ENCODE assay signal across 1 cellular context in genomic region chr5:1801061-1801953, GRCh38.
TF ChIP-seq lines count a peak whose summit lies in the region.

TSS of gene NDUFS6 (plus strand) at chr5:1801407. CDS start at chr5:1801418, 11 bp downstream.

TF ChIP-seq in SK-N-SH, 30 proteins besides CTCF, POLR2A, EP300 and RAD21:
- TF ChIP-seq MAX (IDR thresholded peaks at IDR 0.05; ENCODE audit: low read depth) (no peak; the same call in 1 of the 2 replicates), ELF1 (IDR thresholded peaks at IDR 0.05) (no peak), RXRA (IDR thresholded peaks at IDR 0.05; ENCODE audit: borderline replicate concordance, low read depth) (no peak), USF2 (IDR thresholded peaks at IDR 0.05; ENCODE audit: borderline replicate concordance, low read depth, low read length) (no peak), YY1 (IDR thresholded peaks at IDR 0.05; ENCODE audit: low read depth) (peak; percentile 94), CHD2 (IDR thresholded peaks at IDR 0.05; ENCODE audit: low read length, partially characterized antibody) (peak; percentile 49), RFX5 (IDR thresholded peaks at IDR 0.05; ENCODE audit: low read length) (no peak), FOSL2 (IDR thresholded peaks at IDR 0.05; ENCODE audit: borderline replicate concordance, low read depth) (no peak), SIN3A (IDR thresholded peaks at IDR 0.05; ENCODE audit: borderline replicate concordance, low read depth, low read length) (0 out of 2 replicates have a peak, but pooled peaks have one; percentile 10), SMC3 (IDR thresholded peaks at IDR 0.05; ENCODE audit: low read depth, low read length) (no peak), EZH2phosphoT487 (IDR thresholded peaks at IDR 0.05; ENCODE audit: borderline replicate concordance, low read depth) (no peak), PBX3 (IDR thresholded peaks at IDR 0.05) (no peak), TAF1 (IDR thresholded peaks at IDR 0.05; ENCODE audit: borderline replicate concordance, low read depth, low read length) (peak; percentile 48; the same call in 1 of the 2 replicates), GABPA (IDR thresholded peaks at IDR 0.05; ENCODE audit: low read depth) (no peak), MEF2A (IDR thresholded peaks at IDR 0.05; ENCODE audit: borderline replicate concordance, low read depth) (no peak), USF1 (IDR thresholded peaks at IDR 0.05; ENCODE audit: borderline replicate concordance, low read depth) (no peak), GATA2 (CRISPR knock-in tag; IDR thresholded peaks at IDR 0.05) (no peak), TEAD4 (IDR thresholded peaks at IDR 0.05; ENCODE audit: borderline replicate concordance, insufficient read depth) (no peak), FOXM1 (IDR thresholded peaks at IDR 0.05; ENCODE audit: low read depth) (no peak), NFIC (IDR thresholded peaks at IDR 0.05; ENCODE audit: borderline replicate concordance) (no peak), NRF1 (IDR thresholded peaks at IDR 0.05; ENCODE audit: low read depth, low read length) (peak; percentile 86), POLR2AphosphoS5 (IDR thresholded peaks at IDR 0.05; ENCODE audit: low read depth, low read length) (peak; percentile 72), TCF12 (IDR thresholded peaks at IDR 0.05) (no peak), MXI1 (IDR thresholded peaks at IDR 0.05; ENCODE audit: low read depth, low read length) (peak; percentile 91; the same call in 1 of the 2 replicates), RCOR1 (IDR thresholded peaks at IDR 0.05; ENCODE audit: low read length) (no peak), ZBTB33 (IDR thresholded peaks at IDR 0.05; ENCODE audit: borderline replicate concordance, low read depth) (no peak), REST (IDR thresholded peaks at IDR 0.05; ENCODE audit: low read depth, low read length) (no peak), JUND (IDR thresholded peaks at IDR 0.05) (no peak), FOXJ3 (CRISPR knock-in tag; IDR thresholded peaks at IDR 0.05) (no peak; the same call in 1 of the 2 replicates), IRF3 (IDR thresholded peaks at IDR 0.05; ENCODE audit: low read depth, low read length) (no peak)
